Comparison of ENCODE assay signal across 22 cellular contexts in the genomic region with DNA sequence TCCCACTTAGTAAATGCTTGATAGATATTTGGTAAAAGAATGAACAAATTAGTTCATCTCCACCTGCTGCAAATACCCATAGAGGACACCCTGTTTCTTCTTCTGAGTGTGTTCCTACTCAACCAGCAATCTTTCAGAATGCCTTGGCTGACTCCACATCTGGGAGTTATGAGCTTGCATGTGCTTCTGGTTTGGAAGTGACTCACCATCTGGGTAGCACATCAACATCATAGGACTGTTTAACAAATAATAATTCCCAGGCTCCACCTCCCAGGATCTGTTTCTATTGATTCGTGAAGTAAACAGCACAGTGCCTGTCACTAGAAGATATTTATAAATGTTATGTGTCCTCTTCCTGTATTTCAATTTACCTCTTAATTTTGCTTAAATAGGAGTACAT.
DNase-seq lines count a peak whose midpoint lies in the region; TF ChIP-seq lines count a peak whose summit lies in the region.
"Had no signal": no experiment of that assay in that cellular context is flagged by ENCODE, and none has a peak within 500 bp of the region (broad histone marks: within the 10 kb centered on the region; RNA-seq: fewer than 3 reads in every experiment).

No MANE protein-coding gene starts in this region.

- DNase-seq in AG08395 (ENCODE audit: low spot score): peak; percentile 54
- DNase-seq in HCEC 1CT: peak; percentile 51
- peak; percentile 26 for DNase-seq in dedifferentiated amniotic fluid mesenchymal stem cell (ENCODE audit: extremely low spot score)
- peak; percentile 43 for DNase-seq in fibroblast of villous mesenchyme (ENCODE audit: low read depth)
- DNase-seq in activated CD4-positive, alpha-beta T cell treated with anti-CD3 and anti-CD28 coated beads for 48 hours: no peak
- DNase-seq in activated naive CD4-positive, alpha-beta T cell treated with anti-CD3 and anti-CD28 coated beads for 36 hours: no peak
- DNase-seq in NCI-H446 treated with DMSO at 0.1 percent for 48 hours (lab: John Stamatoyannopoulos, UW): no peak
- DNase-seq in medulla oblongata (ENCODE audit: extremely low spot score): no peak
- DNase-seq: activated CD4-positive, alpha-beta T cell treated with anti-CD3 and anti-CD28 coated beads, Interleukin-2, amount 10 ng/mL, durations not matched to agents 24 days and 14 days; activated gamma-delta T cell treated with Interleukin-2 at 50 U/mL for 16 hours; activated naive CD8-positive, alpha-beta T cell treated with anti-CD3 and anti-CD28 coated beads, Interleukin-2, amount 50 U/mL, for 24 hours; activated T-cell treated with anti-CD3 and anti-CD28 coated beads, Interleukin-2, amount 50 U/mL, for 24 hours; body of pancreas; DND-41; effector memory CD8-positive, alpha-beta T cell; heart right ventricle; NCI-H1436 treated with DMSO at 0.1 percent for 48 hours; pancreas; right cardiac atrium; spleen; transverse colon had no signal

- intact Hi-C loops in activated naive CD4-positive, alpha-beta T cell treated with anti-CD3 and anti-CD28 coated beads for 36 hours (cut with micrococcal nuclease): no loop called here

- CTCF ChIA-PET in activated naive CD4-positive, alpha-beta T cell treated with anti-CD3 and anti-CD28 coated beads for 36 hours (lab: Charles Lee): no interaction called here

- no peak for TF ChIP-seq CTCF in fibroblast of villous mesenchyme (IDR thresholded peaks at IDR 0.05; ENCODE audit: insufficient read depth, low read depth, low read length)

- H3K36me3 Mint-ChIP-seq in activated naive CD4-positive, alpha-beta T cell treated with anti-CD3 and anti-CD28 coated beads for 36 hours (ENCODE audit: low read depth): no peaks in the 10 kb centered on the region

- no peak overlapping the region for H3K4me3 ChIP-seq in fibroblast of villous mesenchyme (ENCODE audit: low read depth, low read length)
- H3K4me3 ChIP-seq: body of pancreas, heart right ventricle, pancreas, spleen, transverse colon had no signal

- H3K27ac Mint-ChIP-seq in activated naive CD4-positive, alpha-beta T cell treated with anti-CD3 and anti-CD28 coated beads for 36 hours: no peak overlapping the region
- H3K27ac Mint-ChIP-seq: activated CD4-positive, alpha-beta T cell treated with anti-CD3 and anti-CD28 coated beads, Interleukin-2, amount 10 ng/mL, durations not matched to agents 24 days and 14 days; activated naive CD8-positive, alpha-beta T cell treated with anti-CD3 and anti-CD28 coated beads, Interleukin-2, amount 50 U/mL, for 24 hours; activated T-cell treated with anti-CD3 and anti-CD28 coated beads, Interleukin-2, amount 50 U/mL, for 24 hours; effector memory CD8-positive, alpha-beta T cell; T-helper 2 cell treated with Interferon-gamma antibody and Interleukin-4, amounts not matched to agents 5 μg/mL and 100 μg/mL, for 36 hours had no signal

- H3K27me3 Mint-ChIP-seq in activated naive CD4-positive, alpha-beta T cell treated with anti-CD3 and anti-CD28 coated beads for 36 hours (ENCODE audit: low read depth): no peaks in the 10 kb centered on the region
- H3K27me3 Mint-ChIP-seq: activated CD4-positive, alpha-beta T cell treated with anti-CD3 and anti-CD28 coated beads, Interleukin-2, amount 10 ng/mL, durations not matched to agents 24 days and 14 days; activated naive CD8-positive, alpha-beta T cell treated with anti-CD3 and anti-CD28 coated beads, Interleukin-2, amount 50 U/mL, for 24 hours; activated T-cell treated with anti-CD3 and anti-CD28 coated beads, Interleukin-2, amount 50 U/mL, for 24 hours; effector memory CD8-positive, alpha-beta T cell had no signal

- H3K4me1 Mint-ChIP-seq in activated naive CD4-positive, alpha-beta T cell treated with anti-CD3 and anti-CD28 coated beads for 36 hours (ENCODE audit: low read depth): no peaks in the 10 kb centered on the region
- H3K4me1 Mint-ChIP-seq: activated CD4-positive, alpha-beta T cell treated with anti-CD3 and anti-CD28 coated beads, Interleukin-2, amount 10 ng/mL, durations not matched to agents 24 days and 14 days; activated naive CD8-positive, alpha-beta T cell treated with anti-CD3 and anti-CD28 coated beads, Interleukin-2, amount 50 U/mL, for 24 hours had no signal

- H3K9me3 Mint-ChIP-seq in activated naive CD4-positive, alpha-beta T cell treated with anti-CD3 and anti-CD28 coated beads for 36 hours: peaks cover 10% of the 10 kb centered on the region

- no peak overlapping the region for H3K4me3 Mint-ChIP-seq in activated naive CD4-positive, alpha-beta T cell treated with anti-CD3 and anti-CD28 coated beads for 36 hours
- H3K4me3 Mint-ChIP-seq: activated CD4-positive, alpha-beta T cell treated with anti-CD3 and anti-CD28 coated beads, Interleukin-2, amount 10 ng/mL, durations not matched to agents 24 days and 14 days; activated naive CD8-positive, alpha-beta T cell treated with anti-CD3 and anti-CD28 coated beads, Interleukin-2, amount 50 U/mL, for 24 hours; activated T-cell treated with anti-CD3 and anti-CD28 coated beads, Interleukin-2, amount 50 U/mL, for 24 hours; effector memory CD8-positive, alpha-beta T cell; T-helper 2 cell treated with Interferon-gamma antibody and Interleukin-4, amounts not matched to agents 5 μg/mL and 100 μg/mL, for 36 hours had no signal

Comparison
In these comparisons a context has a peak if more than half of its experiments do, and no peak if none do; other contexts are left out.
1. DNase-seq: peak in AG08395 (single experiment), HCEC 1CT (single experiment), dedifferentiated amniotic fluid mesenchymal stem cell (single experiment) and fibroblast of villous mesenchyme (single experiment); none in activated CD4-positive, alpha-beta T cell treated with anti-CD3 and anti-CD28 coated beads for 48 hours (single experiment), activated naive CD4-positive, alpha-beta T cell treated with anti-CD3 and anti-CD28 coated beads for 36 hours (single experiment), NCI-H446 treated with DMSO at 0.1 percent for 48 hours (single experiment) and medulla oblongata (single experiment).